12 cellular contexts compared by ENCODE assay signal in the genomic region with DNA sequence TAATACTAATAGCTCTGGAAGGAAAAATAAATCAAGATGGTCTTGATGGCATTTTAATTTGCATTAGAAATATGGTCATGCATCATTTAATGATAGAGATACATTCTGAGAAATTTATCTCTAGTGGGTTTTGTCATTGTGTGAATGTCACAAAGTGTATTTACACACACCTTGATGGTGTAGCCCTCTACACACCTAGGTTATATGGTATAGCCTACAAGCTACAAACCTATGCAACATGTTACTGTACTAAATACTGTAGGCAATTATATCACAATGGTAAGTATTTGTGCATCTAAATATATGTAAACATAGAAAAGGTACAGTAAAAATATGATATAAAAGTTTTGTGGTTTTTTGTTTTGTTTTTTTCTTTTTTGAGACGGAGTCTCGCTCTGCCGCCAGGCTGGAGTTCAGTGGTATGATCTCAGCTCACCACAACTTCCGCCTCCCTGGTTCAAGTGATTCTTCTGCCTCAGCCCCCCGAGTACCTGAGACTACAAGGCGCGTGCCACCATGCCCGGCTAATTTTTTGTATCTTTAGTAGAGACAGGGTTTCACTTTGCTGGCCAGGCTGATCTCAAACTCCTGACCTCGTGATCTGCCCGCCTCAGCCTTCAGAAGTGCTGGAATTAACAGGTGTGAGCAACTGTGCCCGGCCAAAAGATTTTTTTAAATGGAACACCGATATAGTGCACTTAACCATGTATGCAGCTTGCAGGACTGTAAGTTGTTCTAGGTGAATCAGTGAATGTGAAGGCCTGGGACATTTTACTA.
DNase-seq lines count a peak whose midpoint lies in the region; ATAC-seq and TF ChIP-seq lines count a peak whose summit lies in the region.
"Had no signal": no experiment of that assay in that cellular context is flagged by ENCODE, and none has a peak within 500 bp of the region (broad histone marks: within the 10 kb centered on the region; RNA-seq: fewer than 3 reads in every experiment).

No MANE protein-coding gene starts in this region.

- no peak overlapping the region for H3K4me3 Mint-ChIP-seq in glutamatergic neuron (ENCODE audit: unreplicated experiment)

- H3K27ac ChIP-seq in osteoblast (ENCODE audit: low read depth, low read length) = no peak overlapping the region
- H3K27ac ChIP-seq: C4-2B had no signal

- no peak overlapping the region for H3K4me3 ChIP-seq in osteoblast (ENCODE audit: insufficient read depth, low read length)

- no peaks in the 10 kb centered on the region for H3K4me1 Mint-ChIP-seq in glutamatergic neuron (ENCODE audit: low read depth, unreplicated experiment)

- no peak overlapping the region for H2AFZ ChIP-seq in osteoblast (ENCODE audit: low read length)

- no peaks in the 10 kb centered on the region for H3K9me3 ChIP-seq in osteoblast (ENCODE audit: low read depth, low read length)

- H3K27ac Mint-ChIP-seq in glutamatergic neuron (ENCODE audit: unreplicated experiment) = no peak overlapping the region

- H3K4me2 ChIP-seq in osteoblast (ENCODE audit: insufficient read depth, low read length) = no peak overlapping the region

- peaks cover 4% of the 10 kb centered on the region for H3K4me1 ChIP-seq in osteoblast (ENCODE audit: insufficient read depth, low read length)

- H3K9me3 Mint-ChIP-seq in glutamatergic neuron (ENCODE audit: unreplicated experiment) = no peaks in the 10 kb centered on the region

- TF ChIP-seq CTCF in osteoblast (IDR thresholded peaks at IDR 0.05; ENCODE audit: extremely low read depth, low read depth, low read length) (no peak), glutamatergic neuron (IDR thresholded peaks at IDR 0.05; ENCODE audit: partially characterized antibody, unreplicated experiment) (no peak)

- H3K27me3 ChIP-seq in osteoblast (ENCODE audit: insufficient read depth, low read length) = no peaks in the 10 kb centered on the region

- peaks cover 6% of the 10 kb centered on the region for H3K36me3 ChIP-seq in osteoblast (ENCODE audit: insufficient read depth, low read length)

- H3K79me2 ChIP-seq in osteoblast (ENCODE audit: insufficient read depth, low read length) = no peaks in the 10 kb centered on the region

- ATAC-seq in HG02885 (IDR thresholded peaks at IDR 0.05; ENCODE audit: poor library complexity, unreplicated experiment) = peak; percentile 92
- ATAC-seq: HCT116 had no signal

- peaks cover 2% of the 10 kb centered on the region for H3K27me3 Mint-ChIP-seq in glutamatergic neuron (ENCODE audit: unreplicated experiment)

- H3K36me3 Mint-ChIP-seq in glutamatergic neuron (ENCODE audit: unreplicated experiment) = no peaks in the 10 kb centered on the region

- peak; percentile 28 to 32 for DNase-seq in activated CD8-positive, alpha-beta memory T cell treated with anti-CD3 and anti-CD28 coated beads for 1 hour (ENCODE audit: extremely low read depth in 1 of 2, low read depth in 1 of 2)
- peak; percentile 56 for DNase-seq in central memory CD4-positive, alpha-beta T cell
- DNase-seq in stimulated activated CD8-positive, alpha-beta memory T cell treated with anti-CD3 and anti-CD28 coated beads, Interleukin-4, amount 100 ng/mL, for 1 hour (ENCODE audit: low read depth in 2 of 2, low spot score in 1 of 2) = peak; percentile 5 to 33
- DNase-seq in NCI-H187 treated with DMSO at 0.1 percent for 48 hours (lab: John Stamatoyannopoulos, UW) = no peak
- no peak for DNase-seq in osteoblast (ENCODE audit: insufficient read length, low spot score, missing footprints)
- DNase-seq in glutamatergic neuron = no peak
- no peak for DNase-seq in AG08395 (ENCODE audit: low spot score)
- DNase-seq: islet precursor cell, NCI-H1417 treated with DMSO at 0.1 percent for 48 hours had no signal

- no peaks in the 10 kb centered on the region for H4K20me1 ChIP-seq in osteoblast (ENCODE audit: insufficient read depth, low read length)

Comparison
In these comparisons a context has a peak if more than half of its experiments do, and no peak if none do; other contexts are left out.
1. DNase-seq: peak in activated CD8-positive, alpha-beta memory T cell treated with anti-CD3 and anti-CD28 coated beads for 1 hour (2 of 2), central memory CD4-positive, alpha-beta T cell (single experiment) and stimulated activated CD8-positive, alpha-beta memory T cell treated with anti-CD3 and anti-CD28 coated beads, Interleukin-4, amount 100 ng/mL, for 1 hour (2 of 2); none in NCI-H187 treated with DMSO at 0.1 percent for 48 hours (single experiment), osteoblast (single experiment), glutamatergic neuron (single experiment) and AG08395 (single experiment).